In the genomic region with DNA sequence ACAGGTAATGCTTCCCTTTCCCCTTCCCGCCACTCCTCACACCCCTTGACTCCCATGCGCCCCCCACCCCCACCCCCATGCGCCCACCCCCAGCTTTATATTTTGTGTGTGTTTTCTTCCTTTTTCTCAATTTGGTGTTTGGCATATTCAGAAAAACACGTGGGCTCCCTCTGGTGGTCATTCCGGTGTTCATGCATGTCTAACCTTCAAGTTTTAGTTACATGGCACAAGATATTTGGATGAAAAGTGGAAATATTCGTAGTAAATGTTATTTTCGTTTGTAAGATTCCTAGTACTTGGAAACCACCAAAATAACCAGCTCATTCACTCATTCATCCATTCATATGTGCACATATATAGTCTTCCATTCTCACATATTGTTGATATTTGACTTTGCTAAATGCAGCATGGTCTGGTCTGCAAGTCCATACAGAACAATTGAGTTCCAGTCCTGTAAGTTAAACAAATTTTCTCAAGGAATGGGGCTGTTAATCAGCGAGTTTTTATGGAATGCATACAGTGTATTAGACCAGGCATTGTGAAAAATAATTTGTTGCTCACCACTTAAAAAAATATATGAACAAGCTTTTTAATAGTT, we compare ENCODE assay signal across 8 cellular contexts.
DNase-seq lines count a peak whose midpoint lies in the region; ATAC-seq and TF ChIP-seq lines count a peak whose summit lies in the region.

No MANE protein-coding gene starts in this region.

- H2AK5ac ChIP-seq in neuronal stem cell (ENCODE audit: low read depth, low read length): no peak overlapping the region

- in situ Hi-C loops in GM23248 (cut with MboI): loop anchor here (10.0 kb wide), 1 partner anchor 117 kb away; no protein-coding TSS in a partner anchor

- no peak for TF ChIP-seq POLR2A in testis (IDR thresholded peaks at IDR 0.05)

- ATAC-seq in esophagus mucosa (peak; percentile 49), GM18868 (IDR thresholded peaks at IDR 0.05; ENCODE audit: unreplicated experiment) (no peak)

- H3K4me3 ChIP-seq in GM23248: no peak overlapping the region
- H3K4me3 ChIP-seq in neuronal stem cell (ENCODE audit: low read length in 2 of 2): no peak overlapping the region
- no peak overlapping the region for H3K4me3 ChIP-seq in testis

- H3F3A ChIP-seq in GM23248 (ENCODE audit: insufficient read depth): 0 out of 2 replicates have a peak, but pooled peaks cover 4% of the 10 kb centered on the region

- H3K79me2 ChIP-seq in GM23248 (ENCODE audit: insufficient read depth): no peaks in the 10 kb centered on the region

- intact Hi-C loops in testis (cut with DNase I; ENCODE audit: low total_unique reads): loop anchor here (10.0 kb wide), 2 partner anchors 67 to 117 kb away; no protein-coding TSS in a partner anchor

- H3K9ac ChIP-seq in GM23248 (no peak overlapping the region), neuronal stem cell (ENCODE audit: low read depth, low read length, poor library complexity) (no peak overlapping the region)

- H3K79me1 ChIP-seq in neuronal stem cell (ENCODE audit: low read depth, low read length): no peaks in the 10 kb centered on the region

- H3K27ac ChIP-seq in GM23248: no peak overlapping the region
- no peak overlapping the region for H3K27ac ChIP-seq in neuronal stem cell (replicated peaks; ENCODE audit: low read length)
- H3K27ac ChIP-seq in testis: peak overlapping the region; percentile 31 to 46

- H4K91ac ChIP-seq in neuronal stem cell (ENCODE audit: low read depth, low read length, poor library complexity): no peak overlapping the region

- WGBS in GM23248 (ENCODE audit: low coverage in 1 of 2, low lambda C conversion rate in 2 of 2, missing lambda C conversion rate in 2 of 2), 2 experiments: 1% methylated on average over 6 to 8 of the region's 8 CpGs
- no CpG with 5 or more reads among the region's 8 CpGs for WGBS in neuronal stem cell (ENCODE audit: extremely low coverage in 2 of 2, insufficient read length in 2 of 2, insufficient replicate concordance in 1 of 2), 2 donors
- 14 to 23% methylated on average over 8 of the region's 8 CpGs for WGBS in testis, 2 donors

- H2AFZ ChIP-seq in GM23248 (no peak overlapping the region), neuronal stem cell (ENCODE audit: low read length) (no peak overlapping the region)

- no peak overlapping the region for H2BK12ac ChIP-seq in neuronal stem cell (ENCODE audit: low read length)

- no peak overlapping the region for H3K4ac ChIP-seq in neuronal stem cell (ENCODE audit: low read length)

- no peaks in the 10 kb centered on the region for H3K9me2 ChIP-seq in GM23248 (ENCODE audit: insufficient read depth)

- H3K4me2 ChIP-seq in GM23248 (ENCODE audit: unreplicated experiment) (no peak overlapping the region), neuronal stem cell (ENCODE audit: insufficient read depth, low read length, poor library complexity, severe bottlenecking) (no peak overlapping the region)

- H3K14ac ChIP-seq in neuronal stem cell (ENCODE audit: low read length): no peak overlapping the region

- H3K23ac ChIP-seq in neuronal stem cell (ENCODE audit: low read depth, low read length, poor library complexity): no peak overlapping the region

- no peak overlapping the region for H2BK15ac ChIP-seq in neuronal stem cell (ENCODE audit: low read length)

- no peak overlapping the region for H3K18ac ChIP-seq in neuronal stem cell (ENCODE audit: low read length)

- TF ChIP-seq CTCF in AG09319 (IDR thresholded peaks at IDR 0.05; ENCODE audit: low read depth, low read length): peak; percentile 78
- peak; percentile 60 to 76 (median 73) for TF ChIP-seq CTCF in testis (IDR thresholded peaks at IDR 0.05)

- no peak overlapping the region for H2BK5ac ChIP-seq in neuronal stem cell (ENCODE audit: low read length)

- H3K27me3 ChIP-seq in GM23248 (replicated peaks; ENCODE audit: insufficient read depth) (no peaks in the 10 kb centered on the region), neuronal stem cell (ENCODE audit: control insufficient read depth in 3 of 3, insufficient read depth in 3 of 3, low read depth in 1 of 3, low read length in 3 of 3) (no peaks in the 10 kb centered on the region), testis (no peaks in the 10 kb centered on the region)

- no peak overlapping the region for H4K8ac ChIP-seq in neuronal stem cell (ENCODE audit: low read depth, low read length)

- H3K4me1 ChIP-seq in GM23248 (ENCODE audit: insufficient read depth) (peaks cover 14% of the 10 kb centered on the region), neuronal stem cell (ENCODE audit: control insufficient read depth in 2 of 2, insufficient read depth in 1 of 2, low read depth in 1 of 2, low read length in 2 of 2) (peaks cover 3 to 20% of the 10 kb centered on the region in 2 donors), testis (peaks cover 43% of the 10 kb centered on the region)

- H3K9me3 ChIP-seq in GM23248 (ENCODE audit: low read depth) (no peaks in the 10 kb centered on the region), neuronal stem cell (replicated peaks in 1 of 2; ENCODE audit: control insufficient read depth in 2 of 2, insufficient read depth in 1 of 2, low read depth in 1 of 2, low read length in 2 of 2) (no peaks in the 10 kb centered on the region), testis (no peaks in the 10 kb centered on the region)

- DNase-seq in AG09319 (ENCODE audit: extremely low read depth, low read depth) (peak; percentile 41), GM23248 (peak; percentile 73), NCI-H774 (lab: John Stamatoyannopoulos, UW) (peak; percentile 24), neuronal stem cell (ENCODE audit: low spot score) (peak; percentile 67), testis (peak; percentile 86)
- DNase-seq in activated CD8-positive, alpha-beta memory T cell treated with anti-CD3 and anti-CD28 coated beads for 48 hours (ENCODE audit: low read depth in 2 of 3, low spot score in 2 of 3): peak; percentile 5 to 40 (median 31)

- H4K20me1 ChIP-seq in GM23248 (ENCODE audit: insufficient read depth): no peaks in the 10 kb centered on the region

- no peaks in the 10 kb centered on the region for H3K36me3 ChIP-seq in GM23248 (ENCODE audit: low read depth)
- no peaks in the 10 kb centered on the region for H3K36me3 ChIP-seq in neuronal stem cell (replicated peaks in 1 of 2; ENCODE audit: control insufficient read depth in 2 of 2, insufficient read depth in 2 of 2, low read length in 2 of 2)
- no peaks in the 10 kb centered on the region for H3K36me3 ChIP-seq in testis (ENCODE audit: low read depth, missing control alignments)

- no peak overlapping the region for H2BK120ac ChIP-seq in neuronal stem cell (ENCODE audit: low read depth, low read length)

Comparison
In these comparisons a context has a peak if more than half of its experiments do, and no peak if none do; other contexts are left out.
1. DNase-seq: peak in every context shown above with its lines; median percentile 86 in testis; 73 in GM23248; 67 in neuronal stem cell; 41 in AG09319; 31 in activated CD8-positive, alpha-beta memory T cell treated with anti-CD3 and anti-CD28 coated beads for 48 hours; 24 in NCI-H774.
2. H3K27ac ChIP-seq: peak in testis (2 of 2); none in GM23248 (single experiment) and neuronal stem cell (single experiment).